16 cellular contexts compared by ENCODE assay signal in genomic region chr16:72455743-72456659, GRCh38.
A peak's percentile ranks its signal among the peaks of the same experiment; 100 is the strongest.
DNase-seq lines count a peak whose midpoint lies in the region; ATAC-seq, FAIRE-seq and TF ChIP-seq lines count a peak whose summit lies in the region.
"Had no signal": no experiment of that assay in that cellular context is flagged by ENCODE, and none has a peak within 500 bp of the region (broad histone marks: within the 10 kb centered on the region; RNA-seq: fewer than 3 reads in every experiment).

No MANE protein-coding gene starts in this region.

- dilution Hi-C loops in keratinocyte (cut with MboI; ENCODE audit: extremely low pct_ligation_motif_present, low sequenced_read_pairs): no loop called here

- H3K4me3 ChIP-seq in Jurkat, Clone E6-1 (ENCODE audit: low read length): no peak overlapping the region
- H3K4me3 ChIP-seq in NT2/D1 (ENCODE audit: insufficient read length, low read depth): no peak overlapping the region
- no peak overlapping the region for H3K4me3 ChIP-seq in keratinocyte (ENCODE audit: control insufficient read depth in 2 of 3, extremely low read depth in 1 of 3, insufficient read depth in 2 of 3, low read depth in 1 of 3, low read length in 3 of 3)
- H3K4me3 ChIP-seq: dorsolateral prefrontal cortex, SK-N-MC, testis had no signal

- DNase-seq in DMS153 treated with DMSO at 0.1 percent for 48 hours (lab: John Stamatoyannopoulos, UW; ENCODE audit: unreplicated experiment) (peak; percentile 71), NT2/D1 (ENCODE audit: low read depth, low spot score) (peak; percentile 6), keratinocyte (ENCODE audit: low read depth, low spot score) (no peak), occipital lobe (lab: John Stamatoyannopoulos, UW) (no peak), NK-92 (lab: John Stamatoyannopoulos, UW; ENCODE audit: unreplicated experiment) (no peak)
- peak; percentile 3 for DNase-seq in Jurkat, Clone E6-1 (ENCODE audit: low read depth, low spot score)
- DNase-seq in stimulated activated naive CD8-positive, alpha-beta T cell treated with anti-CD3 and anti-CD28 coated beads, Interleukin-15, amount 100 ng/mL, for 72 hours: no peak
- DNase-seq: activated CD8-positive, alpha-beta memory T cell treated with anti-CD3 and anti-CD28 coated beads for 24 hours; activated gamma-delta T cell; aorta; CD4-positive, CD25-positive, alpha-beta regulatory T cell; dorsolateral prefrontal cortex; testis had no signal

- ATAC-seq in stimulated activated naive CD8-positive, alpha-beta T cell treated with anti-CD3 and anti-CD28 coated beads, Interleukin-15, amount 100 ng/mL, for 72 hours: no peak
- ATAC-seq: naive thymus-derived CD8-positive, alpha-beta T cell had no signal

- TF ChIP-seq CTCF in keratinocyte (optimal IDR thresholded peaks at IDR 0.05 in 1 of 3, IDR thresholded peaks at IDR 0.05 in 1 of 3, conservative IDR thresholded peaks at IDR 0.05 in 1 of 3; ENCODE audit: extremely low read depth in 1 of 3, insufficient read depth in 2 of 3, low read length in 3 of 3): no peak

- peaks cover 18 to 47% of the 10 kb centered on the region in 2 donors for H3K9me3 Mint-ChIP-seq in stimulated activated naive CD8-positive, alpha-beta T cell treated with anti-CD3 and anti-CD28 coated beads, Interleukin-15, amount 100 ng/mL, for 72 hours

- H3K27ac Mint-ChIP-seq in stimulated activated naive CD8-positive, alpha-beta T cell treated with anti-CD3 and anti-CD28 coated beads, Interleukin-15, amount 100 ng/mL, for 72 hours: no peak overlapping the region
- H3K27ac Mint-ChIP-seq: CD4-positive, CD25-positive, alpha-beta regulatory T cell; naive thymus-derived CD8-positive, alpha-beta T cell had no signal

- H3K27me3 Mint-ChIP-seq in stimulated activated naive CD8-positive, alpha-beta T cell treated with anti-CD3 and anti-CD28 coated beads, Interleukin-15, amount 100 ng/mL, for 72 hours: no peaks in the 10 kb centered on the region

- H2AFZ ChIP-seq in keratinocyte (ENCODE audit: control insufficient read depth, low read length): no peak overlapping the region

- H3K4me2 ChIP-seq in keratinocyte (ENCODE audit: control insufficient read depth, extremely low read depth, insufficient read depth, low read depth, low read length): no peak overlapping the region

- peak; percentile 48 for FAIRE-seq in keratinocyte (lab: Jason Lieb, UNC)
- FAIRE-seq: TTC549 had no signal

- H3K9me1 ChIP-seq in keratinocyte (ENCODE audit: control insufficient read depth, extremely low read depth, insufficient read depth, low read length): no peaks in the 10 kb centered on the region

- no peaks in the 10 kb centered on the region for H4K20me1 ChIP-seq in keratinocyte (ENCODE audit: control insufficient read depth, extremely low read depth, insufficient read depth, low read length)

- H3K9me3 ChIP-seq in NT2/D1 (ENCODE audit: insufficient read depth, low read length) (no peaks in the 10 kb centered on the region; the same call in 1 of the 2 replicates), keratinocyte (ENCODE audit: control insufficient read depth, low read depth, low read length) (no peaks in the 10 kb centered on the region)
- H3K9me3 ChIP-seq: testis had no signal

- no peak overlapping the region for H3K9ac ChIP-seq in NT2/D1 (ENCODE audit: insufficient read length, low read depth)
- H3K9ac ChIP-seq in keratinocyte (ENCODE audit: control insufficient read depth, extremely low read depth, insufficient read depth, low read length): no peak overlapping the region

- H3K4me1 Mint-ChIP-seq in stimulated activated naive CD8-positive, alpha-beta T cell treated with anti-CD3 and anti-CD28 coated beads, Interleukin-15, amount 100 ng/mL, for 72 hours: no peaks in the 10 kb centered on the region
- H3K4me1 Mint-ChIP-seq: CD4-positive, CD25-positive, alpha-beta regulatory T cell; naive thymus-derived CD8-positive, alpha-beta T cell had no signal

- H3K36me3 ChIP-seq in NT2/D1 (ENCODE audit: insufficient read depth, insufficient read length, low read length) (no peaks in the 10 kb centered on the region), keratinocyte (ENCODE audit: control insufficient read depth in 2 of 2, extremely low read depth in 1 of 2, insufficient read depth in 2 of 2, low read length in 2 of 2) (no peaks in the 10 kb centered on the region)

- H3K4me1 ChIP-seq in NT2/D1 (ENCODE audit: insufficient read depth, insufficient read length): no peaks in the 10 kb centered on the region
- H3K4me1 ChIP-seq in keratinocyte (ENCODE audit: control insufficient read depth, extremely low read depth, insufficient read depth, low read length): no peaks in the 10 kb centered on the region
- H3K4me1 ChIP-seq: testis had no signal

- H3K27ac ChIP-seq in keratinocyte (ENCODE audit: control insufficient read depth, insufficient read depth, low read length): no peak overlapping the region
- H3K27ac ChIP-seq: dorsolateral prefrontal cortex, SK-N-MC, testis had no signal

- no peaks in the 10 kb centered on the region for H3K79me2 ChIP-seq in keratinocyte (ENCODE audit: control insufficient read depth, insufficient read depth, low read length)

- H3K4me3 Mint-ChIP-seq in stimulated activated naive CD8-positive, alpha-beta T cell treated with anti-CD3 and anti-CD28 coated beads, Interleukin-15, amount 100 ng/mL, for 72 hours: no peak overlapping the region
- H3K4me3 Mint-ChIP-seq: CD4-positive, CD25-positive, alpha-beta regulatory T cell; naive thymus-derived CD8-positive, alpha-beta T cell had no signal

- no peaks in the 10 kb centered on the region for H3K27me3 ChIP-seq in NT2/D1 (ENCODE audit: insufficient read depth, insufficient read length)
- no peaks in the 10 kb centered on the region for H3K27me3 ChIP-seq in keratinocyte (ENCODE audit: control insufficient read depth, extremely low read depth, insufficient read depth, low read length)
- H3K27me3 ChIP-seq: dorsolateral prefrontal cortex, testis had no signal

Comparison
In these comparisons a context has a peak if more than half of its experiments do, and no peak if none do; other contexts are left out.
1. DNase-seq: peak in DMS153 treated with DMSO at 0.1 percent for 48 hours (single experiment), Jurkat, Clone E6-1 (single experiment) and NT2/D1 (single experiment); none in keratinocyte (single experiment), occipital lobe (single experiment), stimulated activated naive CD8-positive, alpha-beta T cell treated with anti-CD3 and anti-CD28 coated beads, Interleukin-15, amount 100 ng/mL, for 72 hours (0 of 2) and NK-92 (single experiment).